In the genomic region with DNA sequence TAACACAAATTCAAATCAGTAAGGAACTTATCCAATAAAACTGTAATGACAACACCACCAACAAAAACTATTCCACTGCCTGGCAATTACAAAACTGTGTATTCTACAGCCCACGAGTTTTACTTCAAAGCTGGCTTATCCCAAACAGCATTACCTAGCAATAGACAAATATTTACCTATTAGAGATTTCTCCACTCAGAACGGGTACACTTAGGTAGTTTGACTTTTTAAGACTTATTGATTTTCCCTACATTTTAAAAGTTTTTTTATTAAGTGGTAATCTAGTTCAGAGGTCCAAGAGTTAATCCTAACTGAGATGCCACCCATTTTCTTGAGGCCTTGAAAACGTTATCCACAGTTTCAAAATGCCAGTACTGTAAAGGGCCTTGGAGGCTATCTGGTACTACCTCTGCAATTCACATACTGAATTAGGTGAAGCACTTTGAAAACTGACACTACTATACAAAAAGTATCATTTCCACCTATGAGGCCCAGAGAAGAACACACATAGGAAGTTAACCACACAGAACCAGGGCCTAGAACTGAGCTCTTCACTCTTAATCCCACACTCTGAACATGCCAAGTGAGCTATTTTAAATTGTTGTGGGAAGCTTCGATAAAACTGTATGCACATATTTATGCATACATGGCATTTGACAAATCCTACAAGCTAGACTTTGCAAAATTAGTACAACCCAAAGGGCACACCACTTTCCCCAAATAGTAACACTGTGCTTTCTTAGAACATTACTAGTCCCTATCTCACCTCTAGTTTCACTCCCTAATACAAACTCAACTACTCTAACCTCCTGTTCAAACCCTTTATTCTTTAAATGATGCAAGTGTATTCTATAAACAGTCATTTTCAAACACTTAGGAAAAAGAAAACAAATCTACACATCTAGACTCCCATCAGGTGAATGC, we compare ENCODE assay signal across 9 cellular contexts. TPM values are rescaled to one million over a fixed set of nuclear protein-coding genes. Genes with fewer than 3 reads are reported as not detected.
A peak's percentile ranks its signal among the peaks of the same experiment; 100 is the strongest.
DNase-seq lines count a peak whose midpoint lies in the region; ATAC-seq, FAIRE-seq and TF ChIP-seq lines count a peak whose summit lies in the region.
"Had no signal": no experiment of that assay in that cellular context is flagged by ENCODE, and none has a peak within 500 bp of the region (broad histone marks: within the 10 kb centered on the region; RNA-seq: fewer than 3 reads in every experiment).

No MANE protein-coding gene starts in this region.

- peak overlapping the region; percentile 89 for H3K4me2 ChIP-seq in PC-3 (ENCODE audit: low read length)

- no peaks in the 10 kb centered on the region for H3K9me2 ChIP-seq in PC-3 (replicated peaks; ENCODE audit: low read length)

- TF ChIP-seq POLR2A in GM12891 (IDR thresholded peaks at IDR 0.05; ENCODE audit: low read depth, low read length) (no peak), esophagus squamous epithelium (IDR thresholded peaks at IDR 0.05) (no peak)

- FAIRE-seq in GM12891 (lab: Jason Lieb, UNC), result peak; percentile 82

- intact Hi-C loops in PC-3 (cut with micrococcal nuclease) (loop anchor here (1.0 to 5.0 kb wide), 4 partner anchors 37 to 161 kb away; partner anchors contain the start of gene SKP2), esophagus squamous epithelium (cut with DNase I) (no loop called here)

- H4K20me1 ChIP-seq in PC-3 (ENCODE audit: low read length), result no peaks in the 10 kb centered on the region

- H3K79me2 ChIP-seq in PC-3 (ENCODE audit: low read length), result peaks cover 60% of the 10 kb centered on the region

- WGBS in esophagus squamous epithelium, 2 donors, result 19 to 22% methylated on average over 4 of the region's 4 CpGs

- H3K36me3 ChIP-seq in PC-3 (ENCODE audit: low read depth, low read length), result no peaks in the 10 kb centered on the region
- H3K36me3 ChIP-seq in esophagus squamous epithelium, result no peaks in the 10 kb centered on the region
- no peaks in the 10 kb centered on the region for H3K36me3 ChIP-seq in rectal smooth muscle tissue (ENCODE audit: control insufficient read depth, insufficient read depth, low read length)

- H3F3A ChIP-seq in PC-3 (ENCODE audit: low read length, unreplicated experiment), result no peaks in the 10 kb centered on the region

- H2AFZ ChIP-seq in PC-3 (ENCODE audit: low read length), result peak overlapping the region; percentile 70

- no TSS peak for BruUV-seq in PC-3 (replicated peaks; lab: Mats Ljungman, UMichigan)

- peak overlapping the region; percentile 75 for H3K4me3 ChIP-seq in PC-3 (ENCODE audit: low read length)
- H3K4me3 ChIP-seq in esophagus squamous epithelium, result peak overlapping the region in 3 of 4 donors; percentile 89 to 97 (median 94)
- peak overlapping the region; percentile 84 for H3K4me3 ChIP-seq in rectal smooth muscle tissue (ENCODE audit: low read length)

- CTCF ChIA-PET in PC-3 (lab: Charles Lee), result interaction anchor here (0.5 to 2.7 kb wide), 4 partner anchors 62 to 456 kb away, joined by 3 to 15 read pairs (median 4); no protein-coding TSS in a partner anchor

- TF ChIP-seq CTCF in PC-3 (conservative IDR thresholded peaks at IDR 0.05; ENCODE audit: low read depth, low read length) (no peak), esophagus squamous epithelium (IDR thresholded peaks at IDR 0.05) (no peak)

- H3K9me3 ChIP-seq in PC-3 (ENCODE audit: low read length) (no peaks in the 10 kb centered on the region), esophagus squamous epithelium (no peaks in the 10 kb centered on the region)

- ATAC-seq in PC-3, result no peak

- no peak for DNase-seq in GM12891 (ENCODE audit: insufficient read length, low spot score)
- DNase-seq in PC-3, result peak; percentile 20
- DNase-seq in esophagus squamous epithelium (lab: John Stamatoyannopoulos, UW), result no peak
- no peak for DNase-seq in GDM1 (lab: John Stamatoyannopoulos, UW)
- DNase-seq in DMS 273 treated with DMSO at 0.1 percent for 48 hours (lab: John Stamatoyannopoulos, UW), result no peak
- DNase-seq in kidney tubule cell (ENCODE audit: low spot score), result no peak
- DNase-seq in activated gamma-delta T cell (lab: John Stamatoyannopoulos, UW), result no peak
- DNase-seq: NCI-H1694 had no signal

- no peaks in the 10 kb centered on the region for H3K27me3 ChIP-seq in PC-3 (ENCODE audit: low read length)
- no peaks in the 10 kb centered on the region for H3K27me3 ChIP-seq in esophagus squamous epithelium
- H3K27me3 ChIP-seq in rectal smooth muscle tissue (ENCODE audit: control insufficient read depth, insufficient read depth, low read length), result no peaks in the 10 kb centered on the region

- H3K27ac ChIP-seq in PC-3 (ENCODE audit: low read length) (peak overlapping the region; percentile 5; the same call in 1 of the 2 replicates), esophagus squamous epithelium (peak overlapping the region in 3 of 4 donors; percentile 5 to 98 (median 97)), rectal smooth muscle tissue (ENCODE audit: low read depth, low read length) (peak overlapping the region; percentile 96)

- H3K4me1 ChIP-seq in PC-3 (ENCODE audit: insufficient read depth, low read length) (peaks cover 38% of the 10 kb centered on the region), esophagus squamous epithelium (peaks cover 12 to 52% (median 14%) of the 10 kb centered on the region in 3 donors), rectal smooth muscle tissue (ENCODE audit: control insufficient read depth, insufficient read depth, low read length) (peaks cover 22% of the 10 kb centered on the region)

- H3K9ac ChIP-seq in PC-3 (ENCODE audit: low read length), result peak overlapping the region; percentile 84; the same call in 1 of the 2 replicates
- no peak overlapping the region for H3K9ac ChIP-seq in rectal smooth muscle tissue (ENCODE audit: low read length)

- POLR2A ChIA-PET in PC-3 (lab: Charles Lee; ENCODE audit: unreplicated experiment), result no interaction called here

TF ChIP-seq in GM12891, 5 proteins besides CTCF, POLR2A, EP300 and RAD21:
- TF ChIP-seq POU2F2 (IDR thresholded peaks at IDR 0.05; ENCODE audit: low read depth, low read length), result no peak
- no peak for TF ChIP-seq SPI1 (IDR thresholded peaks at IDR 0.05; ENCODE audit: low read depth, low read length)
- no peak for TF ChIP-seq TAF1 (IDR thresholded peaks at IDR 0.05; ENCODE audit: low read depth, low read length)
- TF ChIP-seq POLR2AphosphoS5 (IDR thresholded peaks at IDR 0.05; ENCODE audit: low read depth, low read length), result no peak
- no peak for TF ChIP-seq PAX5 (IDR thresholded peaks at IDR 0.05; ENCODE audit: insufficient read depth, low read length, severe bottlenecking)

RNA-seq across cellular contexts. Expression of gene NADK2, which starts 2.1 kb away (rescaled TPM):
- polyA plus RNA-seq in GM12891 (2012; ENCODE audit: low read depth, missing spikeins), result 1.3 TPM
- total RNA-seq in PC-3 (2014; rRNA removed) (17.7 and 22.9 TPM in 2 replicates), esophagus squamous epithelium (10 to 100 TPM in 3 of 4 donors, 1 to 10 TPM in 1; 9.0 to 19.6 (median 15.4) TPM)

Comparison
In these comparisons a context has a peak if more than half of its experiments do, and no peak if none do; other contexts are left out.
1. H3K27ac ChIP-seq: peak in every context shown above with its lines; median percentile 97 in esophagus squamous epithelium; 96 in rectal smooth muscle tissue; 5 in PC-3.